1 cellular context compared by ENCODE assay signal in the genomic region with DNA sequence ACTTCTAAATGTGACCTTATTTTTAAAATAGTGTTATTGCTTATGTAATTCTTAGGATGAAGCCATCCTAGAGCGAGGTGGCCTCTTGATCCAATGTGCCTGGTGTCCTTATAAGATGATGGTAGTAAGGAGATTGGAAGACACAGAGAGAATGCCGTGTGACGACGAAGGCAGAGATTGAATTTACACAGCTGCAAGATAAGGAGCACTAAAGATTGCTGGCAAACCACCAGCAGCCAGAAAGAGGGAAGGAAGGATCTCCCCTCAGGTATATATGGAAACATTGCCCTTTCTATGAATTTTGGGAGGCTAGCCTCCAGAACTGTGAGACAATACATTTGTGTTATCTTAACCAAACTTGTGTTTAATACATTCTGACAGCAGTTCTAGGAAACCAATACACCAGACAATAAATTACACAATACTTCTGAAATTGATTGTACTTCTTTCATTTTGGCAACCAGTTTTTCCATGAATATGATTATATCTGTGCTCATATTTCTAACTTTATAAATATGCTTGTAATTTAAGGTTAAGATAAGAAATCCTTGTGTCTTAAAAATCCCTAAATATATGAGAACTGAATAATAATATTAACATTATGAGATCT.
A peak's percentile ranks its signal among the peaks of the same experiment; 100 is the strongest.
TF ChIP-seq lines count a peak whose summit lies in the region.

No MANE protein-coding gene starts in this region.

TF ChIP-seq in K562, 482 proteins besides CTCF, POLR2A, EP300 and RAD21 (continued from another document):
- TF ChIP-seq SETDB1 (IDR thresholded peaks at IDR 0.05; ENCODE audit: low read length), result no peak
- TF ChIP-seq MAFG (tag; conservative IDR thresholded peaks at IDR 0.05), result no peak
- TF ChIP-seq CBX3 (IDR thresholded peaks at IDR 0.05; ENCODE audit: borderline replicate concordance in 1 of 2, low read length in 2 of 2), result no peak
- TF ChIP-seq SMAD1 (IDR thresholded peaks at IDR 0.05; ENCODE audit: low read depth, low read length, partially characterized antibody), result no peak
- no peak for TF ChIP-seq STAT5B (CRISPR knock-in tag; IDR thresholded peaks at IDR 0.05)
- TF ChIP-seq, protein P1, sequence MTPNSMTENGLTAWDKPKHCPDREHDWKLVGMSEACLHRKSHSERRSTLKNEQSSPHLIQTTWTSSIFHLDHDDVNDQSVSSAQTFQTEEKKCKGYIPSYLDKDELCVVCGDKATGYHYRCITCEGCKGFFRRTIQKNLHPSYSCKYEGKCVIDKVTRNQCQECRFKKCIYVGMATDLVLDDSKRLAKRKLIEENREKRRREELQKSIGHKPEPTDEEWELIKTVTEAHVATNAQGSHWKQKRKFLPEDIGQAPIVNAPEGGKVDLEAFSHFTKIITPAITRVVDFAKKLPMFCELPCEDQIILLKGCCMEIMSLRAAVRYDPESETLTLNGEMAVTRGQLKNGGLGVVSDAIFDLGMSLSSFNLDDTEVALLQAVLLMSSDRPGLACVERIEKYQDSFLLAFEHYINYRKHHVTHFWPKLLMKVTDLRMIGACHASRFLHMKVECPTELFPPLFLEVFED (CRISPR knock-in tag; conservative IDR thresholded peaks at IDR 0.05), result no peak
- TF ChIP-seq FUS (optimal IDR thresholded peaks at IDR 0.05; ENCODE audit: low read depth, low read length), result no peak
- TF ChIP-seq, protein P2, sequence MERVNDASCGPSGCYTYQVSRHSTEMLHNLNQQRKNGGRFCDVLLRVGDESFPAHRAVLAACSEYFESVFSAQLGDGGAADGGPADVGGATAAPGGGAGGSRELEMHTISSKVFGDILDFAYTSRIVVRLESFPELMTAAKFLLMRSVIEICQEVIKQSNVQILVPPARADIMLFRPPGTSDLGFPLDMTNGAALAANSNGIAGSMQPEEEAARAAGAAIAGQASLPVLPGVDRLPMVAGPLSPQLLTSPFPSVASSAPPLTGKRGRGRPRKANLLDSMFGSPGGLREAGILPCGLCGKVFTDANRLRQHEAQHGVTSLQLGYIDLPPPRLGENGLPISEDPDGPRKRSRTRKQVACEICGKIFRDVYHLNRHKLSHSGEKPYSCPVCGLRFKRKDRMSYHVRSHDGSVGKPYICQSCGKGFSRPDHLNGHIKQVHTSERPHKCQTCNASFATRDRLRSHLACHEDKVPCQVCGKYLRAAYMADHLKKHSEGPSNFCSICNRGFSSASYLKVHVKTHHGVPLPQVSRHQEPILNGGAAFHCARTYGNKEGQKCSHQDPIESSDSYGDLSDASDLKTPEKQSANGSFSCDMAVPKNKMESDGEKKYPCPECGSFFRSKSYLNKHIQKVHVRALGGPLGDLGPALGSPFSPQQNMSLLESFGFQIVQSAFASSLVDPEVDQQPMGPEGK (CRISPR knock-in tag; IDR thresholded peaks at IDR 0.05; ENCODE audit: borderline replicate concordance), result no peak
- no peak for TF ChIP-seq PURB (CRISPR knock-in tag; IDR thresholded peaks at IDR 0.05; ENCODE audit: low read depth)
- TF ChIP-seq MCM2 (IDR thresholded peaks at IDR 0.05; ENCODE audit: low read depth), result no peak
- no peak for TF ChIP-seq ZNF778 (CRISPR knock-in tag; IDR thresholded peaks at IDR 0.05)
- TF ChIP-seq, protein P3, sequence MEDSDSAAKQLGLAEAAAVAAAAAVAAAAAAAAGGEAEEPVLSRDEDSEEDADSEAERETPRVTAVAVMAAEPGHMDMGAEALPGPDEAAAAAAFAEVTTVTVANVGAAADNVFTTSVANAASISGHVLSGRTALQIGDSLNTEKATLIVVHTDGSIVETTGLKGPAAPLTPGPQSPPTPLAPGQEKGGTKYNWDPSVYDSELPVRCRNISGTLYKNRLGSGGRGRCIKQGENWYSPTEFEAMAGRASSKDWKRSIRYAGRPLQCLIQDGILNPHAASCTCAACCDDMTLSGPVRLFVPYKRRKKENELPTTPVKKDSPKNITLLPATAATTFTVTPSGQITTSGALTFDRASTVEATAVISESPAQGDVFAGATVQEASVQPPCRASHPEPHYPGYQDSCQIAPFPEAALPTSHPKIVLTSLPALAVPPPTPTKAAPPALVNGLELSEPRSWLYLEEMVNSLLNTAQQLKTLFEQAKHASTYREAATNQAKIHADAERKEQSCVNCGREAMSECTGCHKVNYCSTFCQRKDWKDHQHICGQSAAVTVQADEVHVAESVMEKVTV (CRISPR knock-in tag; IDR thresholded peaks at IDR 0.05), result no peak
- no peak for TF ChIP-seq RBFOX2 (IDR thresholded peaks at IDR 0.05; ENCODE audit: low read depth, low read length)
- no peak for TF ChIP-seq CAMTA2 (CRISPR knock-in tag; conservative IDR thresholded peaks at IDR 0.05)
- TF ChIP-seq PTRF (tag; IDR thresholded peaks at IDR 0.05), result no peak
- TF ChIP-seq TCF3 (CRISPR knock-in tag; IDR thresholded peaks at IDR 0.05), result 0 out of 2 replicates have a peak, but pooled peaks have one; percentile 33
- no peak for TF ChIP-seq NFYB (IDR thresholded peaks at IDR 0.05; ENCODE audit: extremely low read depth, insufficient read length)
- TF ChIP-seq ZNF3 (CRISPR knock-in tag; IDR thresholded peaks at IDR 0.05), result no peak
- TF ChIP-seq, protein P4, sequence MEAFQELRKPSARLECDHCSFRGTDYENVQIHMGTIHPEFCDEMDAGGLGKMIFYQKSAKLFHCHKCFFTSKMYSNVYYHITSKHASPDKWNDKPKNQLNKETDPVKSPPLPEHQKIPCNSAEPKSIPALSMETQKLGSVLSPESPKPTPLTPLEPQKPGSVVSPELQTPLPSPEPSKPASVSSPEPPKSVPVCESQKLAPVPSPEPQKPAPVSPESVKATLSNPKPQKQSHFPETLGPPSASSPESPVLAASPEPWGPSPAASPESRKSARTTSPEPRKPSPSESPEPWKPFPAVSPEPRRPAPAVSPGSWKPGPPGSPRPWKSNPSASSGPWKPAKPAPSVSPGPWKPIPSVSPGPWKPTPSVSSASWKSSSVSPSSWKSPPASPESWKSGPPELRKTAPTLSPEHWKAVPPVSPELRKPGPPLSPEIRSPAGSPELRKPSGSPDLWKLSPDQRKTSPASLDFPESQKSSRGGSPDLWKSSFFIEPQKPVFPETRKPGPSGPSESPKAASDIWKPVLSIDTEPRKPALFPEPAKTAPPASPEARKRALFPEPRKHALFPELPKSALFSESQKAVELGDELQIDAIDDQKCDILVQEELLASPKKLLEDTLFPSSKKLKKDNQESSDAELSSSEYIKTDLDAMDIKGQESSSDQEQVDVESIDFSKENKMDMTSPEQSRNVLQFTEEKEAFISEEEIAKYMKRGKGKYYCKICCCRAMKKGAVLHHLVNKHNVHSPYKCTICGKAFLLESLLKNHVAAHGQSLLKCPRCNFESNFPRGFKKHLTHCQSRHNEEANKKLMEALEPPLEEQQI (IDR thresholded peaks at IDR 0.05), result no peak
- TF ChIP-seq KDM5B (IDR thresholded peaks at IDR 0.05; ENCODE audit: insufficient replicate concordance, low read depth, low read length), result no peak
- TF ChIP-seq SOX6 (IDR thresholded peaks at IDR 0.05), result peak; percentile 63; the same call in 1 of the 2 replicates
- TF ChIP-seq PHB (CRISPR knock-in tag; IDR thresholded peaks at IDR 0.05), result no peak
- TF ChIP-seq, protein P5, sequence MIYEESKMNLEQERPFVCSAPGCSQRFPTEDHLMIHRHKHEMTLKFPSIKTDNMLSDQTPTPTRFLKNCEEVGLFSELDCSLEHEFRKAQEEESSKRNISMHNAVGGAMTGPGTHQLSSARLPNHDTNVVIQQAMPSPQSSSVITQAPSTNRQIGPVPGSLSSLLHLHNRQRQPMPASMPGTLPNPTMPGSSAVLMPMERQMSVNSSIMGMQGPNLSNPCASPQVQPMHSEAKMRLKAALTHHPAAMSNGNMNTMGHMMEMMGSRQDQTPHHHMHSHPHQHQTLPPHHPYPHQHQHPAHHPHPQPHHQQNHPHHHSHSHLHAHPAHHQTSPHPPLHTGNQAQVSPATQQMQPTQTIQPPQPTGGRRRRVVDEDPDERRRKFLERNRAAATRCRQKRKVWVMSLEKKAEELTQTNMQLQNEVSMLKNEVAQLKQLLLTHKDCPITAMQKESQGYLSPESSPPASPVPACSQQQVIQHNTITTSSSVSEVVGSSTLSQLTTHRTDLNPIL (CRISPR knock-in tag; IDR thresholded peaks at IDR 0.05), result no peak
- TF ChIP-seq BRF1 (IDR thresholded peaks at IDR 0.05; ENCODE audit: borderline replicate concordance, extremely low read depth, insufficient read length), result no peak
- TF ChIP-seq, protein P6, sequence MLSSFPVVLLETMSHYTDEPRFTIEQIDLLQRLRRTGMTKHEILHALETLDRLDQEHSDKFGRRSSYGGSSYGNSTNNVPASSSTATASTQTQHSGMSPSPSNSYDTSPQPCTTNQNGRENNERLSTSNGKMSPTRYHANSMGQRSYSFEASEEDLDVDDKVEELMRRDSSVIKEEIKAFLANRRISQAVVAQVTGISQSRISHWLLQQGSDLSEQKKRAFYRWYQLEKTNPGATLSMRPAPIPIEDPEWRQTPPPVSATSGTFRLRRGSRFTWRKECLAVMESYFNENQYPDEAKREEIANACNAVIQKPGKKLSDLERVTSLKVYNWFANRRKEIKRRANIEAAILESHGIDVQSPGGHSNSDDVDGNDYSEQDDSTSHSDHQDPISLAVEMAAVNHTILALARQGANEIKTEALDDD (IDR thresholded peaks at IDR 0.05), result no peak
- no peak for TF ChIP-seq BACH1 (tag; IDR thresholded peaks at IDR 0.05)
- no peak for TF ChIP-seq ILK (tag; IDR thresholded peaks at IDR 0.05; ENCODE audit: borderline replicate concordance, low read depth)
- TF ChIP-seq POLR3G (IDR thresholded peaks at IDR 0.05; ENCODE audit: extremely low read depth, insufficient read length, insufficient replicate concordance), result no peak
- TF ChIP-seq, protein P7, sequence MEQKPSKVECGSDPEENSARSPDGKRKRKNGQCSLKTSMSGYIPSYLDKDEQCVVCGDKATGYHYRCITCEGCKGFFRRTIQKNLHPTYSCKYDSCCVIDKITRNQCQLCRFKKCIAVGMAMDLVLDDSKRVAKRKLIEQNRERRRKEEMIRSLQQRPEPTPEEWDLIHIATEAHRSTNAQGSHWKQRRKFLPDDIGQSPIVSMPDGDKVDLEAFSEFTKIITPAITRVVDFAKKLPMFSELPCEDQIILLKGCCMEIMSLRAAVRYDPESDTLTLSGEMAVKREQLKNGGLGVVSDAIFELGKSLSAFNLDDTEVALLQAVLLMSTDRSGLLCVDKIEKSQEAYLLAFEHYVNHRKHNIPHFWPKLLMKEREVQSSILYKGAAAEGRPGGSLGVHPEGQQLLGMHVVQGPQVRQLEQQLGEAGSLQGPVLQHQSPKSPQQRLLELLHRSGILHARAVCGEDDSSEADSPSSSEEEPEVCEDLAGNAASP (IDR thresholded peaks at IDR 0.05), result 0 out of 2 replicates have a peak, but pooled peaks have one; percentile 21
- TF ChIP-seq ZNF146 (CRISPR knock-in tag; IDR thresholded peaks at IDR 0.05; ENCODE audit: unreplicated experiment), result no peak
- no peak for TF ChIP-seq SMC3 (conservative IDR thresholded peaks at IDR 0.05; ENCODE audit: insufficient read depth, low read depth, low read length)
- peak; percentile 83 to 96 for TF ChIP-seq FOXA3 (CRISPR knock-in tag; conservative IDR thresholded peaks at IDR 0.05 in 1 of 2, IDR thresholded peaks at IDR 0.05 in 1 of 2)
- TF ChIP-seq TAF9B (IDR thresholded peaks at IDR 0.05; ENCODE audit: partially characterized antibody), result no peak
- no peak for TF ChIP-seq ZNF717 (CRISPR knock-in tag; IDR thresholded peaks at IDR 0.05)
- no peak for TF ChIP-seq ZNF589 (CRISPR knock-in tag; IDR thresholded peaks at IDR 0.05; ENCODE audit: low read depth)
- TF ChIP-seq ZFP1 (CRISPR knock-in tag; IDR thresholded peaks at IDR 0.05), result 0 out of 2 replicates have a peak, but pooled peaks have one; percentile 22
- TF ChIP-seq ETV6 (IDR thresholded peaks at IDR 0.05; ENCODE audit: borderline replicate concordance in 1 of 2, low read depth in 2 of 2, low read length in 1 of 2), result no peak
- TF ChIP-seq ETV6 (CRISPR knock-in tag; IDR thresholded peaks at IDR 0.05; ENCODE audit: borderline replicate concordance), result no peak
- no peak for TF ChIP-seq ESRRA (IDR thresholded peaks at IDR 0.05; ENCODE audit: borderline replicate concordance, low read depth)
- no peak for TF ChIP-seq RBM34 (IDR thresholded peaks at IDR 0.05; ENCODE audit: borderline replicate concordance, insufficient read depth, low read length)
- no peak for TF ChIP-seq RBBP5 (IDR thresholded peaks at IDR 0.05; ENCODE audit: borderline replicate concordance, insufficient read depth, low read length, poor library complexity, severe bottlenecking)
- TF ChIP-seq ZNF274 (IDR thresholded peaks at IDR 0.05; ENCODE audit: borderline replicate concordance, low read depth, low read length), result no peak
- TF ChIP-seq NEUROD1 (IDR thresholded peaks at IDR 0.05; ENCODE audit: borderline replicate concordance, low read depth, low read length, partially characterized antibody), result no peak
- TF ChIP-seq, protein P8, sequence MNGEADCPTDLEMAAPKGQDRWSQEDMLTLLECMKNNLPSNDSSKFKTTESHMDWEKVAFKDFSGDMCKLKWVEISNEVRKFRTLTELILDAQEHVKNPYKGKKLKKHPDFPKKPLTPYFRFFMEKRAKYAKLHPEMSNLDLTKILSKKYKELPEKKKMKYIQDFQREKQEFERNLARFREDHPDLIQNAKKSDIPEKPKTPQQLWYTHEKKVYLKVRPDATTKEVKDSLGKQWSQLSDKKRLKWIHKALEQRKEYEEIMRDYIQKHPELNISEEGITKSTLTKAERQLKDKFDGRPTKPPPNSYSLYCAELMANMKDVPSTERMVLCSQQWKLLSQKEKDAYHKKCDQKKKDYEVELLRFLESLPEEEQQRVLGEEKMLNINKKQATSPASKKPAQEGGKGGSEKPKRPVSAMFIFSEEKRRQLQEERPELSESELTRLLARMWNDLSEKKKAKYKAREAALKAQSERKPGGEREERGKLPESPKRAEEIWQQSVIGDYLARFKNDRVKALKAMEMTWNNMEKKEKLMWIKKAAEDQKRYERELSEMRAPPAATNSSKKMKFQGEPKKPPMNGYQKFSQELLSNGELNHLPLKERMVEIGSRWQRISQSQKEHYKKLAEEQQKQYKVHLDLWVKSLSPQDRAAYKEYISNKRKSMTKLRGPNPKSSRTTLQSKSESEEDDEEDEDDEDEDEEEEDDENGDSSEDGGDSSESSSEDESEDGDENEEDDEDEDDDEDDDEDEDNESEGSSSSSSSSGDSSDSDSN (IDR thresholded peaks at IDR 0.05; ENCODE audit: borderline replicate concordance in 1 of 2, low read depth in 2 of 2, low read length in 2 of 2), result no peak
- no peak for TF ChIP-seq HNRNPLL (IDR thresholded peaks at IDR 0.05; ENCODE audit: low read depth, low read length, poor library complexity, severe bottlenecking)
- TF ChIP-seq CTBP1 (IDR thresholded peaks at IDR 0.05; ENCODE audit: borderline replicate concordance), result peak; percentile 57
